Comparison of ENCODE assay signal across 8 cellular contexts in genomic region chr19:43532962-43533545, GRCh38.
DNase-seq lines count a peak whose midpoint lies in the region; ATAC-seq and FAIRE-seq lines count a peak whose summit lies in the region.

TSS of gene ZNF575 (plus strand) at chr19:43533188. CDS start at chr19:43534423, 1,235 bp downstream.

- DNase-seq in CMK (ENCODE audit: low read depth): peak; percentile 97
- peak; percentile 67 for DNase-seq in HS-5 (ENCODE audit: low read depth)
- peak; percentile 83 for DNase-seq in NOMO-1 treated with dmso at 0.1 percent for 144 hours (lab: John Stamatoyannopoulos, UW; ENCODE audit: unreplicated experiment)
- DNase-seq in activated CD8-positive, alpha-beta memory T cell treated with anti-CD3 and anti-CD28 coated beads, Interleukin-2, amount 50 U/mL, for 1 hour (ENCODE audit: extremely low read depth): peak; percentile 53
- peak; percentile 92 for DNase-seq in midbrain (lab: John Stamatoyannopoulos, UW)
- DNase-seq in stimulated activated CD8-positive, alpha-beta memory T cell treated with anti-CD3 and anti-CD28 coated beads, Interleukin-15, amount 100 ng/mL, for 48 hours (ENCODE audit: low read depth in 2 of 2): peak; percentile 84 to 91

- peak; percentile 90 for FAIRE-seq in endometrium (lab: Jason Lieb, UNC)

- peak; percentile 49 for ATAC-seq in GM19467 (IDR thresholded peaks at IDR 0.05; ENCODE audit: unreplicated experiment)

Comparison
In these comparisons a context has a peak if more than half of its experiments do, and no peak if none do; other contexts are left out.
1. Peak in every context shown above with its lines: DNase-seq and ATAC-seq.